Comparison of ENCODE assay signal across 8 cellular contexts in genomic region chr7:42236266-42237161, GRCh38. TPM values are rescaled to one million over a fixed set of nuclear protein-coding genes. Genes with fewer than 3 reads are reported as not detected.
DNase-seq lines count a peak whose midpoint lies in the region; ATAC-seq and TF ChIP-seq lines count a peak whose summit lies in the region.

No MANE protein-coding gene starts in this region.

- peaks cover 4% of the 10 kb centered on the region for H3K4me1 Mint-ChIP-seq in T-helper 1 cell treated with Interleukin-12 subunit alpha and Interleukin-12 subunit beta and Interleukin-4 antibody, amounts not matched to agents 30 μg/mL and 1 μg/mL, for 36 hours (ENCODE audit: low read depth)
- H3K4me1 Mint-ChIP-seq in nephron progenitor cell, result peaks cover 74% of the 10 kb centered on the region

- H3K27me3 ChIP-seq in WERI-Rb-1 (ENCODE audit: insufficient read depth, low read depth, severe bottlenecking), result peaks cover 59% of the 10 kb centered on the region

- H3K36me3 ChIP-seq in WERI-Rb-1, result no peaks in the 10 kb centered on the region

- no peaks in the 10 kb centered on the region for H3K9me3 Mint-ChIP-seq in T-helper 1 cell treated with Interleukin-12 subunit alpha and Interleukin-12 subunit beta and Interleukin-4 antibody, amounts not matched to agents 30 μg/mL and 1 μg/mL, for 36 hours
- no peaks in the 10 kb centered on the region for H3K9me3 Mint-ChIP-seq in nephron progenitor cell

- no peaks in the 10 kb centered on the region for H3K9me3 ChIP-seq in WERI-Rb-1 (ENCODE audit: severe bottlenecking)

- H3K27ac ChIP-seq in WERI-Rb-1, result no peak overlapping the region

- DNase-seq in T-helper 1 cell (no peak), WERI-Rb-1 (peak; percentile 10), fibroblast of the aortic adventitia (ENCODE audit: low read depth) (peak; percentile 72), nephron progenitor cell (peak; percentile 69), NCI-H2227 treated with DMSO at 0.1 percent for 48 hours (lab: John Stamatoyannopoulos, UW) (no peak), NK-92 (lab: John Stamatoyannopoulos, UW; ENCODE audit: unreplicated experiment) (no peak)

- H3K4me3 ChIP-seq in WERI-Rb-1 (ENCODE audit: low read depth, low read length) (peak overlapping the region; percentile 56), fibroblast of the aortic adventitia (ENCODE audit: low read depth, low read length) (peak overlapping the region; percentile 89)

- H3K36me3 Mint-ChIP-seq in T-helper 1 cell treated with Interleukin-12 subunit alpha and Interleukin-12 subunit beta and Interleukin-4 antibody, amounts not matched to agents 30 μg/mL and 1 μg/mL, for 36 hours (ENCODE audit: low read depth), result no peaks in the 10 kb centered on the region
- H3K36me3 Mint-ChIP-seq in nephron progenitor cell (ENCODE audit: low read depth), result peaks cover 7% of the 10 kb centered on the region

- H3K27ac Mint-ChIP-seq in T-helper 1 cell treated with Interleukin-12 subunit alpha and Interleukin-12 subunit beta and Interleukin-4 antibody, amounts not matched to agents 30 μg/mL and 1 μg/mL, for 36 hours, result no peak overlapping the region
- peak overlapping the region; percentile 98 for H3K27ac Mint-ChIP-seq in nephron progenitor cell

- peaks cover 77% of the 10 kb centered on the region for H3K27me3 Mint-ChIP-seq in T-helper 1 cell treated with Interleukin-12 subunit alpha and Interleukin-12 subunit beta and Interleukin-4 antibody, amounts not matched to agents 30 μg/mL and 1 μg/mL, for 36 hours (ENCODE audit: low read depth)
- H3K27me3 Mint-ChIP-seq in nephron progenitor cell (ENCODE audit: low read depth, poor library complexity), result no peaks in the 10 kb centered on the region

- TF ChIP-seq CTCF in WERI-Rb-1 (IDR thresholded peaks at IDR 0.05; ENCODE audit: low read depth, low read length) (no peak), fibroblast of the aortic adventitia (IDR thresholded peaks at IDR 0.05; ENCODE audit: insufficient read depth, low read length) (no peak), nephron progenitor cell (IDR thresholded peaks at IDR 0.05) (no peak)

- H3K4me3 Mint-ChIP-seq in T-helper 1 cell treated with Interleukin-12 subunit alpha and Interleukin-12 subunit beta and Interleukin-4 antibody, amounts not matched to agents 30 μg/mL and 1 μg/mL, for 36 hours, result peak overlapping the region; percentile 61
- H3K4me3 Mint-ChIP-seq in nephron progenitor cell, result peak overlapping the region; percentile 98

- ATAC-seq in HG02973 (IDR thresholded peaks at IDR 0.05; ENCODE audit: unreplicated experiment), result peak; percentile 10

RNA-seq across cellular contexts. Expression of gene GLI3, which starts 0.5 kb away (rescaled TPM):
- total RNA-seq in fibroblast of the aortic adventitia (ENCODE audit: low replicate concordance), result 7.0 and 7.2 TPM in 2 replicates

Comparison
In these comparisons a context has a peak if more than half of its experiments do, and no peak if none do; other contexts are left out.
1. DNase-seq: peak in WERI-Rb-1 (single experiment), fibroblast of the aortic adventitia (single experiment) and nephron progenitor cell (single experiment); none in T-helper 1 cell (0 of 5), NCI-H2227 treated with DMSO at 0.1 percent for 48 hours (single experiment) and NK-92 (single experiment).